In genomic region chr17:49715717-49716279, GRCh38 we compare ENCODE assay signal across 11 cellular contexts. TPM values are rescaled to one million over a fixed set of nuclear protein-coding genes. Genes with fewer than 3 reads are reported as not detected.
DNase-seq lines count a peak whose midpoint lies in the region; ATAC-seq, FAIRE-seq and TF ChIP-seq lines count a peak whose summit lies in the region.
"Had no signal": no experiment of that assay in that cellular context is flagged by ENCODE, and none has a peak within 500 bp of the region (broad histone marks: within the 10 kb centered on the region; RNA-seq: fewer than 3 reads in every experiment).

No MANE protein-coding gene starts in this region.

- peaks cover 8% of the 10 kb centered on the region for H3K36me3 Mint-ChIP-seq in activated naive CD8-positive, alpha-beta T cell

- no peak for FAIRE-seq in pancreas (lab: Jason Lieb, UNC)
- FAIRE-seq: D721Med had no signal

- peak overlapping the region in 3 of 4 donors; percentile 23 to 57 (median 41) for H3K27ac ChIP-seq in pancreas
- H3K27ac ChIP-seq: SJSA1 had no signal

- intact Hi-C loops in pancreas (cut with DNase I): loop anchor here in 1 of 3 donors (10.0 kb wide), 1 partner anchor 49 kb away; the partner anchor contains the start of gene FAM117A

- H3K9me3 ChIP-seq in pancreas: no peaks in the 10 kb centered on the region
- H3K9me3 ChIP-seq: SJSA1 had no signal

- H3K4me3 ChIP-seq in pancreas: no peak overlapping the region
- H3K4me3 ChIP-seq: GM23338, SJSA1 had no signal

- DNase-seq in Daoy (ENCODE audit: low read depth) (peak; percentile 68), T-helper 2 cell (peak in 4 of 5 experiments; percentile 18 to 90 (median 51)), pancreas (no peak), NCI-H1105 treated with DMSO at 0.1 percent for 48 hours (lab: John Stamatoyannopoulos, UW) (no peak), HCEC 1CT (no peak), DMS53 (lab: John Stamatoyannopoulos, UW) (no peak)

- peak overlapping the region; percentile 94 for H3K27ac Mint-ChIP-seq in activated naive CD8-positive, alpha-beta T cell
- H3K27ac Mint-ChIP-seq: GM23338 had no signal

- H3K27me3 Mint-ChIP-seq in activated naive CD8-positive, alpha-beta T cell: no peaks in the 10 kb centered on the region

- 22 to 27% methylated on average over 9 of the region's 9 CpGs for WGBS in pancreas, 2 donors

- TF ChIP-seq CTCF in pancreas (IDR thresholded peaks at IDR 0.05): no peak

- peaks cover 34% of the 10 kb centered on the region for H3K4me1 Mint-ChIP-seq in activated naive CD8-positive, alpha-beta T cell (ENCODE audit: low read depth)
- H3K4me1 Mint-ChIP-seq: GM23338 had no signal

- H3K4me3 Mint-ChIP-seq in activated naive CD8-positive, alpha-beta T cell: peak overlapping the region; percentile 70
- H3K4me3 Mint-ChIP-seq: GM23338 had no signal

- peak; percentile 73 to 83 (median 78) for ATAC-seq in pancreas
- ATAC-seq in GM19467 (IDR thresholded peaks at IDR 0.05; ENCODE audit: unreplicated experiment): no peak
- ATAC-seq: GM23338 had no signal

- H3K36me3 ChIP-seq in pancreas: peaks cover 0 to 9% (median 0%) of the 10 kb centered on the region in 3 donors
- H3K36me3 ChIP-seq: SJSA1 had no signal

- no peaks in the 10 kb centered on the region for H3K27me3 ChIP-seq in pancreas
- H3K27me3 ChIP-seq: SJSA1 had no signal

- H3K4me1 ChIP-seq in pancreas: peaks cover 10 to 18% (median 18%) of the 10 kb centered on the region in 3 donors
- H3K4me1 ChIP-seq: SJSA1 had no signal

- H3K9me3 Mint-ChIP-seq in activated naive CD8-positive, alpha-beta T cell (ENCODE audit: low read depth): no peaks in the 10 kb centered on the region
- H3K9me3 Mint-ChIP-seq: GM23338 had no signal

RNA-seq across cellular contexts. Expression of gene SLC35B1, which starts 8.0 kb away (rescaled TPM):
- 58.1 and 58.2 TPM in 2 replicates for total RNA-seq in Daoy (2014; rRNA removed; shearing (Covaris generic))
- total RNA-seq in pancreas: 10 to 100 TPM; 16.5 to 32.4 (median 28.4) TPM
- polyA plus RNA-seq in pancreas: 10 to 100 TPM; 36.7 to 62.5 TPM

RNA-seq across cellular contexts. Expression of gene SPOP, which starts 37.9 kb away (rescaled TPM):
- total RNA-seq in Daoy (2014; rRNA removed; shearing (Covaris generic)): 27.1 and 32.9 TPM in 2 replicates
- 10 to 100 TPM; 27.6 to 42.3 (median 33.6) TPM for total RNA-seq in pancreas
- 10 to 100 TPM; 14.2 to 27.6 TPM for polyA plus RNA-seq in pancreas

RNA-seq across cellular contexts. Expression of gene FAM117A, which starts 48.1 kb away (rescaled TPM):
- total RNA-seq in Daoy (2014; rRNA removed; shearing (Covaris generic)): 2.7 and 5.0 TPM in 2 replicates
- 10 to 100 TPM in 2 of 6 donors, 1 to 10 TPM in 4; 5.5 to 14.8 (median 8.5) TPM for total RNA-seq in pancreas
- polyA plus RNA-seq in pancreas: 10 to 100 TPM in 1 of 2 donors, 1 to 10 TPM in 1; 5.3 to 12.3 TPM

Comparison
In these comparisons a context has a peak if more than half of its experiments do, and no peak if none do; other contexts are left out.
1. DNase-seq: peak in Daoy (single experiment) and T-helper 2 cell (4 of 5); none in pancreas (0 of 6), NCI-H1105 treated with DMSO at 0.1 percent for 48 hours (single experiment), HCEC 1CT (single experiment) and DMS53 (single experiment).